12 cellular contexts compared by ENCODE assay signal in genomic region chr21:37450385-37451044, GRCh38.
A peak's percentile ranks its signal among the peaks of the same experiment; 100 is the strongest.
DNase-seq lines count a peak whose midpoint lies in the region; ATAC-seq and TF ChIP-seq lines count a peak whose summit lies in the region.
"Had no signal": no experiment of that assay in that cellular context is flagged by ENCODE, and none has a peak within 500 bp of the region (broad histone marks: within the 10 kb centered on the region; RNA-seq: fewer than 3 reads in every experiment).

No MANE protein-coding gene starts in this region.

- H3K9ac ChIP-seq in mammary epithelial cell (ENCODE audit: insufficient read depth, low read length) (no peak overlapping the region), mesendoderm (ENCODE audit: low read length) (no peak overlapping the region)

- no peak overlapping the region for H3K4ac ChIP-seq in mesendoderm (ENCODE audit: low read depth, low read length)

- H3K27ac ChIP-seq in mammary epithelial cell (ENCODE audit: insufficient read depth, low read depth, low read length) = peak overlapping the region; percentile 40
- H3K27ac ChIP-seq in mesendoderm (ENCODE audit: low read depth, low read length) = no peak overlapping the region
- H3K27ac ChIP-seq: colonic mucosa had no signal

- no peak overlapping the region for H4K5ac ChIP-seq in mesendoderm (ENCODE audit: low read length)

- H4K20me1 ChIP-seq in mammary epithelial cell (ENCODE audit: insufficient read depth, low read length) = no peaks in the 10 kb centered on the region

- no peaks in the 10 kb centered on the region for H3K36me3 Mint-ChIP-seq in natural killer cell treated with Interleukin-12 subunit alpha and Interleukin-12 subunit beta and Interleukin-15 and Interleukin-18, amount 100 ng/mL, for 72 hours

- H3K4me2 ChIP-seq in mammary epithelial cell (ENCODE audit: insufficient read depth, low read depth, low read length) (no peak overlapping the region), mesendoderm (ENCODE audit: low read length) (no peak overlapping the region)

- CTCF ChIA-PET in mammary epithelial cell (lab: Charles Lee; ENCODE audit: low non-redundant PET) = no interaction called here

- H2AK5ac ChIP-seq in mesendoderm (ENCODE audit: low read length) = no peak overlapping the region

- in situ Hi-C loops in mammary epithelial cell (cut with MboI; ENCODE audit: low sequenced_read_pairs in 2 of 2) = no loop called here

- DNase-seq in GM03348 (ENCODE audit: low spot score) (peak; percentile 17), NCI-H69 (lab: John Stamatoyannopoulos, UW) (peak; percentile 53), mammary epithelial cell (peak; percentile 60), NCI-H187 (lab: John Stamatoyannopoulos, UW) (no peak), mesendoderm (no peak)
- no peak for DNase-seq in natural killer cell treated with Interleukin-12 subunit alpha and Interleukin-12 subunit beta and Interleukin-15 and Interleukin-18, amount 100 ng/mL, for 72 hours (ENCODE audit: low spot score)
- DNase-seq: colonic mucosa; GF-D8; SHP77; stimulated activated CD4-positive, alpha-beta T cell treated with anti-CD3 and anti-CD28 coated beads, Interleukin-2, amount 100 ng/mL, for 48 hours had no signal

- H3K4me1 Mint-ChIP-seq in natural killer cell treated with Interleukin-12 subunit alpha and Interleukin-12 subunit beta and Interleukin-15 and Interleukin-18, amount 100 ng/mL, for 72 hours (ENCODE audit: low read depth in 2 of 2) = peaks cover 51 to 55% of the 10 kb centered on the region in 2 donors

- H3K9me3 Mint-ChIP-seq in natural killer cell treated with Interleukin-12 subunit alpha and Interleukin-12 subunit beta and Interleukin-15 and Interleukin-18, amount 100 ng/mL, for 72 hours = no peaks in the 10 kb centered on the region

- 70% methylated on average over 8 of the region's 8 CpGs for WGBS in mammary epithelial cell (ENCODE audit: low coverage, missing lambda C conversion rate)
- 100% methylated on average over 1 of the region's 8 CpGs for WGBS in mesendoderm (ENCODE audit: extremely low coverage, insufficient coverage, low lambda C conversion rate)

- intact Hi-C loops in mammary epithelial cell (cut with micrococcal nuclease) = no loop called here

- peak overlapping the region; percentile 50 to 74 for H3K27ac Mint-ChIP-seq in natural killer cell treated with Interleukin-12 subunit alpha and Interleukin-12 subunit beta and Interleukin-15 and Interleukin-18, amount 100 ng/mL, for 72 hours

- H3K4me3 Mint-ChIP-seq in natural killer cell treated with Interleukin-12 subunit alpha and Interleukin-12 subunit beta and Interleukin-15 and Interleukin-18, amount 100 ng/mL, for 72 hours = no peak overlapping the region

- H3K23ac ChIP-seq in mesendoderm (ENCODE audit: low read length) = no peak overlapping the region

- no peak overlapping the region for H2BK120ac ChIP-seq in mesendoderm (ENCODE audit: low read depth, low read length)

- H2BK5ac ChIP-seq in mesendoderm (ENCODE audit: low read length) = no peak overlapping the region

- BruUV-seq in mammary epithelial cell (replicated peaks; lab: Mats Ljungman, UMichigan) = no TSS peak

- no peak overlapping the region for H4K8ac ChIP-seq in mesendoderm (ENCODE audit: low read depth, low read length)

- H3K79me1 ChIP-seq in mesendoderm (ENCODE audit: low read length) = peaks cover 33% of the 10 kb centered on the region

- H3K56ac ChIP-seq in mesendoderm (ENCODE audit: low read length) = no peak overlapping the region

- peaks cover 25% of the 10 kb centered on the region for H3K4me1 ChIP-seq in mammary epithelial cell (ENCODE audit: insufficient read depth, low read length)
- H3K4me1 ChIP-seq in mesendoderm (ENCODE audit: control insufficient read depth, low read depth, low read length) = peaks cover 21% of the 10 kb centered on the region

- H3K36me3 ChIP-seq in mammary epithelial cell (ENCODE audit: insufficient read depth, low read length) (no peaks in the 10 kb centered on the region), mesendoderm (ENCODE audit: control insufficient read depth, insufficient read depth, low read length) (no peaks in the 10 kb centered on the region)
- H3K36me3 ChIP-seq: colonic mucosa had no signal

- H3K18ac ChIP-seq in mesendoderm (ENCODE audit: low read length) = no peak overlapping the region

- H3K27me3 ChIP-seq in mammary epithelial cell (ENCODE audit: insufficient read depth, low read length) (no peaks in the 10 kb centered on the region), mesendoderm (ENCODE audit: insufficient read depth, low read length, poor library complexity) (no peaks in the 10 kb centered on the region)
- H3K27me3 ChIP-seq: colonic mucosa had no signal

- ATAC-seq in natural killer cell treated with Interleukin-12 subunit alpha and Interleukin-12 subunit beta and Interleukin-15 and Interleukin-18, amount 100 ng/mL, for 72 hours = peak; percentile 65 to 72
- ATAC-seq in GM18909 (IDR thresholded peaks at IDR 0.05; ENCODE audit: poor library complexity, unreplicated experiment) (no peak), HG02610 (IDR thresholded peaks at IDR 0.05; ENCODE audit: unreplicated experiment) (no peak)

- H3K4me3 ChIP-seq in mammary epithelial cell (replicated peaks in 1 of 3; ENCODE audit: insufficient read depth in 1 of 3, low read depth in 2 of 3, low read length in 3 of 3) (no peak overlapping the region), mesendoderm (ENCODE audit: low read length) (no peak overlapping the region)
- H3K4me3 ChIP-seq: colonic mucosa had no signal

- no peaks in the 10 kb centered on the region for H3K9me3 ChIP-seq in mammary epithelial cell (replicated peaks; ENCODE audit: insufficient read depth, low read length)
- H3K9me3 ChIP-seq: colonic mucosa had no signal

- TF ChIP-seq CTCF in mammary epithelial cell (conservative IDR thresholded peaks at IDR 0.05 in 1 of 2, IDR thresholded peaks at IDR 0.05 in 1 of 2; ENCODE audit: extremely low read depth in 1 of 2, insufficient read depth in 1 of 2, low read depth in 1 of 2, low read length in 2 of 2) = no peak

- H3K27me3 Mint-ChIP-seq in natural killer cell treated with Interleukin-12 subunit alpha and Interleukin-12 subunit beta and Interleukin-15 and Interleukin-18, amount 100 ng/mL, for 72 hours = no peaks in the 10 kb centered on the region

- H2AFZ ChIP-seq in mammary epithelial cell (ENCODE audit: low read depth, low read length) = no peak overlapping the region

- dilution Hi-C loops in mammary epithelial cell (cut with HindIII; ENCODE audit: low sequenced_read_pairs) = no loop called here

- H3K79me2 ChIP-seq in mammary epithelial cell (ENCODE audit: insufficient read depth, low read length) (peaks cover 90% of the 10 kb centered on the region), mesendoderm (ENCODE audit: control insufficient read depth, insufficient read depth, low read length) (peaks cover 73% of the 10 kb centered on the region)

- no peak overlapping the region for H2BK15ac ChIP-seq in mesendoderm (replicated peaks; ENCODE audit: low read depth)

Comparison
In these comparisons a context has a peak if more than half of its experiments do, and no peak if none do; other contexts are left out.
1. DNase-seq: peak in GM03348 (single experiment), NCI-H69 (single experiment) and mammary epithelial cell (single experiment); none in natural killer cell treated with Interleukin-12 subunit alpha and Interleukin-12 subunit beta and Interleukin-15 and Interleukin-18, amount 100 ng/mL, for 72 hours (single experiment), NCI-H187 (0 of 2) and mesendoderm (single experiment).
2. ATAC-seq: peak in natural killer cell treated with Interleukin-12 subunit alpha and Interleukin-12 subunit beta and Interleukin-15 and Interleukin-18, amount 100 ng/mL, for 72 hours (2 of 2); none in GM18909 (single experiment) and HG02610 (single experiment).